19 cellular contexts compared by ENCODE assay signal in the genomic region with DNA sequence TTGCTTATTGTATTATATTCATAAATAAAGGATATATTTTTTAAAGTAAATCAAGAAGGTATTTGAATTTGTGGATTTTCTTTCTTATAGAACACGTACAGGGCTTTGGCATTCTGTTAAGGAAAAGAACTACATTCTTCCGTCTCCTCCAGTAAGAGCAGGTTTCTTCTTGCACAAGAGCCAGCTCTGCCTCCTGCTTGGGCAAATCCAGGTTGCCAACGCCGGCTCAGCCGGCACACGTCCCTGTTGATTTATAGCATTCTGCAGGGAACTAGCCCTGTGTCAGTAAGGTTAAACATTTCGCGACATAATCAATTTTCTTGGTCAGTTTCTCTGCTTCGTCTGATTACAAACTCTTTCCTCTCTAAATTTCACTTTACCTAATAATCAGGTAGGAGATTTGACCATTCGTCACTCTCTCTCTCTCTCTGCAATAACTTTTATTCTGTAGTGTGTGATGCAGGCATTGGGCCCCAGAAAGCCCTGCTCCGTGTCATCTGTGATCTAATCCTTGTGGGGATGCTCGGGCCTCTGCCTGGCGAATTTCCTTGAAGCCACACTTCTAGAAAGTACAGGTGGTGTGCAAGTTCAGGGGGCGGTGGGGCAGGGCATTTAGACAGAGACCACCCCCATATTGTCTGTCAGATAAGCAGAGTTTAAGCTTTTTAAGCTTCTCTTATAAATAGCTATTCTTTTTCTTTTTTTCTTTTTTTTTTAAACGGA. TPM values are rescaled to one million over a fixed set of nuclear protein-coding genes. Genes with fewer than 3 reads are reported as not detected.
DNase-seq lines count a peak whose midpoint lies in the region; ATAC-seq lines count a peak whose summit lies in the region.
"Had no signal": no experiment of that assay in that cellular context is flagged by ENCODE, and none has a peak within 500 bp of the region (broad histone marks: within the 10 kb centered on the region; RNA-seq: fewer than 3 reads in every experiment).

No MANE protein-coding gene starts in this region.

- H3K27me3 Mint-ChIP-seq in T-helper 2 cell treated with Interferon-gamma antibody and Interleukin-4, amounts not matched to agents 5 μg/mL and 100 μg/mL, for 36 hours (ENCODE audit: low read depth), result peaks cover 11% of the 10 kb centered on the region

- H3K4me3 Mint-ChIP-seq in T-helper 2 cell treated with Interferon-gamma antibody and Interleukin-4, amounts not matched to agents 5 μg/mL and 100 μg/mL, for 36 hours, result no peak overlapping the region
- H3K4me3 Mint-ChIP-seq: CD8-positive, alpha-beta memory T cell had no signal

- no peaks in the 10 kb centered on the region for H3K4me1 Mint-ChIP-seq in T-helper 2 cell treated with Interferon-gamma antibody and Interleukin-4, amounts not matched to agents 5 μg/mL and 100 μg/mL, for 36 hours (ENCODE audit: low read depth)
- H3K4me1 Mint-ChIP-seq: CD8-positive, alpha-beta memory T cell had no signal

- no peak overlapping the region for H3K4me3 ChIP-seq in MG63

- DNase-seq in NCI-H2227 (lab: John Stamatoyannopoulos, UW; ENCODE audit: unreplicated experiment) (peak; percentile 45), NCI-H524 treated with DMSO at 0.1 percent for 48 hours (lab: John Stamatoyannopoulos, UW) (peak; percentile 41), cerebellum (ENCODE audit: low spot score) (peak; percentile 41), left kidney (ENCODE audit: low read depth, low spot score) (peak; percentile 13), NCI-H1048 (lab: John Stamatoyannopoulos, UW) (no peak), MG63 (no peak)
- DNase-seq in T-helper 2 cell treated with Interferon-gamma antibody and Interleukin-4, amounts not matched to agents 5 μg/mL and 100 μg/mL, for 36 hours (ENCODE audit: low spot score), result no peak
- DNase-seq: ACHN; CD8-positive, alpha-beta memory T cell; DND-41; H7; NCI-H1105 treated with DMSO at 0.1 percent for 48 hours; NCI-H1694; NCI-H748 treated with DMSO at 0.1 percent for 48 hours; OCI-M1; SHP77; SK-N-SH had no signal

- ATAC-seq in HG02852 (IDR thresholded peaks at IDR 0.05; ENCODE audit: unreplicated experiment), result no peak

- no peaks in the 10 kb centered on the region for H3K27me3 ChIP-seq in MG63

- H3K9me3 Mint-ChIP-seq in T-helper 2 cell treated with Interferon-gamma antibody and Interleukin-4, amounts not matched to agents 5 μg/mL and 100 μg/mL, for 36 hours, result no peaks in the 10 kb centered on the region

- H3K36me3 ChIP-seq in MG63, result no peaks in the 10 kb centered on the region

- no peaks in the 10 kb centered on the region for H3K9me3 ChIP-seq in MG63
- H3K9me3 ChIP-seq: SK-N-SH had no signal

- H3K27ac Mint-ChIP-seq in T-helper 2 cell treated with Interferon-gamma antibody and Interleukin-4, amounts not matched to agents 5 μg/mL and 100 μg/mL, for 36 hours, result no peak overlapping the region
- H3K27ac Mint-ChIP-seq: CD8-positive, alpha-beta memory T cell had no signal

- no peaks in the 10 kb centered on the region for H3K36me3 Mint-ChIP-seq in T-helper 2 cell treated with Interferon-gamma antibody and Interleukin-4, amounts not matched to agents 5 μg/mL and 100 μg/mL, for 36 hours (ENCODE audit: low read depth)

RNA-seq across cellular contexts. Expression of a gene that starts 53.2 kb away (rescaled TPM):
- total RNA-seq in cerebellum, result 25.2 TPM
- total RNA-seq in MG63 (2014; rRNA removed; shearing (Covaris generic); ENCODE audit: low replicate concordance), result not detected in 2 replicates
- total RNA-seq: CD8-positive, alpha-beta memory T cell; H7; LHCN-M2 had no signal

Comparison
In these comparisons a context has a peak if more than half of its experiments do, and no peak if none do; other contexts are left out.
1. DNase-seq: peak in NCI-H2227 (single experiment), NCI-H524 treated with DMSO at 0.1 percent for 48 hours (single experiment), cerebellum (single experiment) and left kidney (single experiment); none in NCI-H1048 (single experiment), T-helper 2 cell treated with Interferon-gamma antibody and Interleukin-4, amounts not matched to agents 5 μg/mL and 100 μg/mL, for 36 hours (single experiment) and MG63 (single experiment).
2. RNA of a gene that starts 53.2 kb away (total RNA-seq): 25.2 TPM in cerebellum (single experiment); not detected in MG63; every median in the first group is over 10 times any median in the second.